Comparison of ENCODE assay signal across 2 cellular contexts in genomic region chr2:85589166-85589565, GRCh38.
TF ChIP-seq lines count a peak whose summit lies in the region.

No MANE protein-coding gene starts in this region.

TF ChIP-seq in IMR-90, 13 proteins besides CTCF, POLR2A, EP300 and RAD21:
- TF ChIP-seq, protein P1, sequence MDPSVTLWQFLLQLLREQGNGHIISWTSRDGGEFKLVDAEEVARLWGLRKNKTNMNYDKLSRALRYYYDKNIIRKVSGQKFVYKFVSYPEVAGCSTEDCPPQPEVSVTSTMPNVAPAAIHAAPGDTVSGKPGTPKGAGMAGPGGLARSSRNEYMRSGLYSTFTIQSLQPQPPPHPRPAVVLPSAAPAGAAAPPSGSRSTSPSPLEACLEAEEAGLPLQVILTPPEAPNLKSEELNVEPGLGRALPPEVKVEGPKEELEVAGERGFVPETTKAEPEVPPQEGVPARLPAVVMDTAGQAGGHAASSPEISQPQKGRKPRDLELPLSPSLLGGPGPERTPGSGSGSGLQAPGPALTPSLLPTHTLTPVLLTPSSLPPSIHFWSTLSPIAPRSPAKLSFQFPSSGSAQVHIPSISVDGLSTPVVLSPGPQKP (IDR thresholded peaks at IDR 0.05; ENCODE audit: borderline replicate concordance, low read depth, low read length) = no peak

TF ChIP-seq in SK-N-SH treated with all-trans-retinoic acid at 6 μM for 48 hours, 23 proteins besides CTCF, POLR2A, EP300 and RAD21:
- TF ChIP-seq, protein P2, sequence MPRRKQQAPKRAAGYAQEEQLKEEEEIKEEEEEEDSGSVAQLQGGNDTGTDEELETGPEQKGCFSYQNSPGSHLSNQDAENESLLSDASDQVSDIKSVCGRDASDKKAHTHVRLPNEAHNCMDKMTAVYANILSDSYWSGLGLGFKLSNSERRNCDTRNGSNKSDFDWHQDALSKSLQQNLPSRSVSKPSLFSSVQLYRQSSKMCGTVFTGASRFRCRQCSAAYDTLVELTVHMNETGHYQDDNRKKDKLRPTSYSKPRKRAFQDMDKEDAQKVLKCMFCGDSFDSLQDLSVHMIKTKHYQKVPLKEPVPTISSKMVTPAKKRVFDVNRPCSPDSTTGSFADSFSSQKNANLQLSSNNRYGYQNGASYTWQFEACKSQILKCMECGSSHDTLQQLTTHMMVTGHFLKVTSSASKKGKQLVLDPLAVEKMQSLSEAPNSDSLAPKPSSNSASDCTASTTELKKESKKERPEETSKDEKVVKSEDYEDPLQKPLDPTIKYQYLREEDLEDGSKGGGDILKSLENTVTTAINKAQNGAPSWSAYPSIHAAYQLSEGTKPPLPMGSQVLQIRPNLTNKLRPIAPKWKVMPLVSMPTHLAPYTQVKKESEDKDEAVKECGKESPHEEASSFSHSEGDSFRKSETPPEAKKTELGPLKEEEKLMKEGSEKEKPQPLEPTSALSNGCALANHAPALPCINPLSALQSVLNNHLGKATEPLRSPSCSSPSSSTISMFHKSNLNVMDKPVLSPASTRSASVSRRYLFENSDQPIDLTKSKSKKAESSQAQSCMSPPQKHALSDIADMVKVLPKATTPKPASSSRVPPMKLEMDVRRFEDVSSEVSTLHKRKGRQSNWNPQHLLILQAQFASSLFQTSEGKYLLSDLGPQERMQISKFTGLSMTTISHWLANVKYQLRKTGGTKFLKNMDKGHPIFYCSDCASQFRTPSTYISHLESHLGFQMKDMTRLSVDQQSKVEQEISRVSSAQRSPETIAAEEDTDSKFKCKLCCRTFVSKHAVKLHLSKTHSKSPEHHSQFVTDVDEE (CRISPR knock-in tag; IDR thresholded peaks at IDR 0.05) = no peak
- no peak for TF ChIP-seq ARNTL (CRISPR knock-in tag; IDR thresholded peaks at IDR 0.05; ENCODE audit: borderline replicate concordance, low read depth)
